ENCODE assay signal across 9 cellular contexts in the genomic region with DNA sequence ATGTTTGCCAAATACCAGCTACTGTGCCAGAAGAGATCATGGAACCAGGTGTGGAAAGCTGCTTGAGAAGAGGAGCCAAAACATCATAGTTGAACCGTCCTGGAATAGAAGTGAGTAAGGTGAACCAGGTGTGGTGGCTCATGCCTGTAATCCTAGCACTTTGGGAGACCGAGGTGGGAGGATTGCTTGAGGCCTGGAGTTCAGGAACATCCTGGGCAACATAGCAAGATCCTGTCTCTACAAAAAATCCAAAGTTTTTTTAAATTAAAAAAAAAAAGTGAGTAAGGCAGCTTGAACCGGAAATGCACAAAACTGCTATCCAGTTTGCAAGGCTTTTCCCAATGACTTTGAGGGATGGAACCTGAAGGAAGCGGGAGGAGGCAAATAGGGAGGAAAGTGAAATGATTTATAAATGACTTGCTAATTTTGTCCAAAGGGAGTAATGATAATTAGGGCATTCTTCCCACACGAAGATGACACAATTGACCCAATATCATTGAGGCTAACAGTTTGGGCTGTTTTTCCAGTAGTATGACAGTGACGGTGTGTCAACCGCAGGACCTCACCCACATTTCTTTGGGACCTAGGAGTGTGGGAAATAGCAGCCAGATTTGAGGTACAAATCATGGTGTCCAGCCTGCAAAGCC. TPM values are rescaled to one million over a fixed set of nuclear protein-coding genes. Genes with fewer than 3 reads are reported as not detected.
DNase-seq lines count a peak whose midpoint lies in the region; ATAC-seq and TF ChIP-seq lines count a peak whose summit lies in the region.
"Had no signal": no experiment of that assay in that cellular context is flagged by ENCODE, and none has a peak within 500 bp of the region (broad histone marks: within the 10 kb centered on the region; RNA-seq: fewer than 3 reads in every experiment).

No MANE protein-coding gene starts in this region.

- H3K27me3 ChIP-seq in H9 (ENCODE audit: insufficient read depth, low read length), result no peaks in the 10 kb centered on the region
- H3K27me3 ChIP-seq in ascending aorta, result no peaks in the 10 kb centered on the region
- H3K27me3 ChIP-seq in layer of hippocampus (ENCODE audit: control insufficient read depth, insufficient read depth, low read length), result no peaks in the 10 kb centered on the region

- no peak overlapping the region for H4K8ac ChIP-seq in H9 (replicated peaks; ENCODE audit: insufficient read length, low read depth, low read length)

- peak overlapping the region; percentile 76 for H3K4me2 ChIP-seq in H9 (ENCODE audit: insufficient read depth, insufficient read length, low read length)

- H2BK15ac ChIP-seq in H9 (ENCODE audit: low read depth, low read length), result 0 out of 2 replicates have a peak overlapping the region, but pooled peaks have one; percentile 9

- H3K79me2 ChIP-seq in H9 (ENCODE audit: insufficient read depth, low read length), result peaks cover 17% of the 10 kb centered on the region

- ATAC-seq in GM19023 (IDR thresholded peaks at IDR 0.05; ENCODE audit: unreplicated experiment) (no peak), GM19035 (IDR thresholded peaks at IDR 0.05; ENCODE audit: unreplicated experiment) (no peak)

- peak overlapping the region; percentile 83 for H3K9ac ChIP-seq in H9 (ENCODE audit: extremely low read depth, insufficient read length, low read length)

- DNase-seq in H9, result no peak
- DNase-seq in ascending aorta (ENCODE audit: low spot score in 2 of 2), result no peak
- no peak for DNase-seq in COLO668 (lab: John Stamatoyannopoulos, UW; ENCODE audit: unreplicated experiment)
- no peak for DNase-seq in HT-29 (ENCODE audit: low spot score)

- H4K20me1 ChIP-seq in H9 (ENCODE audit: control insufficient read depth, insufficient read depth, insufficient read length), result no peaks in the 10 kb centered on the region

- TF ChIP-seq CTCF in H9 (conservative IDR thresholded peaks at IDR 0.05) (no peak), ascending aorta (IDR thresholded peaks at IDR 0.05) (no peak)

- H3K27ac Mint-ChIP-seq in H9, result peak overlapping the region; percentile 98 to 100 (median 100)

- no peak overlapping the region for H2AK5ac ChIP-seq in H9 (ENCODE audit: insufficient read length, low read length)

- H2BK5ac ChIP-seq in H9 (ENCODE audit: insufficient read length, low read length), result no peak overlapping the region

- peaks cover 0 to 16% of the 10 kb centered on the region in 2 donors for H3K36me3 ChIP-seq in ascending aorta
- H3K36me3 ChIP-seq: neutrophil had no signal

- H3K9me3 Mint-ChIP-seq in H9, result peaks cover 0 to 2% of the 10 kb centered on the region in 2 experiments; a peak in 1 of 5 replicates

- H3K4me3 Mint-ChIP-seq in H9, result peak overlapping the region; percentile 85 to 94

- H2AFZ ChIP-seq in H9 (ENCODE audit: low read length), result no peak overlapping the region

- H3K27me3 Mint-ChIP-seq in H9 (ENCODE audit: low read depth), result no peaks in the 10 kb centered on the region

- peak overlapping the region; percentile 69 for H2BK12ac ChIP-seq in H9 (ENCODE audit: insufficient read length, low read depth, low read length)

- H3K36me3 Mint-ChIP-seq in H9 (ENCODE audit: insufficient read depth in 1 of 3, low read depth in 3 of 3), result peaks cover 17 to 21% (median 19%) of the 10 kb centered on the region in 3 experiments

- H3K4me1 ChIP-seq in H9 (ENCODE audit: insufficient read depth, low read length) (peaks cover 19% of the 10 kb centered on the region; the same call in 1 of the 2 replicates), ascending aorta (peaks cover 6 to 30% of the 10 kb centered on the region in 2 donors)

- H3K4me1 Mint-ChIP-seq in H9, result peaks cover 47 to 52% of the 10 kb centered on the region in 2 experiments

- no peak overlapping the region for H4K91ac ChIP-seq in H9 (ENCODE audit: insufficient read length, low read depth, low read length)

- no peaks in the 10 kb centered on the region for H3K9me3 ChIP-seq in H9 (ENCODE audit: control insufficient read depth, low read depth, low read length)
- H3K9me3 ChIP-seq in ascending aorta, result no peaks in the 10 kb centered on the region
- H3K9me3 ChIP-seq: neutrophil had no signal

- H3K4me3 ChIP-seq in ascending aorta, result peak overlapping the region; percentile 91 to 98
- no peak overlapping the region for H3K4me3 ChIP-seq in skin epidermis

- H3T11ph ChIP-seq in H9 (ENCODE audit: low read length), result no peak overlapping the region

- no peak overlapping the region for H3K23ac ChIP-seq in H9 (ENCODE audit: insufficient read length, low read depth, low read length)

- H3K14ac ChIP-seq in H9 (ENCODE audit: insufficient read depth, low read length), result peak overlapping the region; percentile 96; the same call in 1 of the 2 replicates

- peak overlapping the region; percentile 97 for H3K18ac ChIP-seq in H9 (ENCODE audit: insufficient read length, low read depth, low read length)

- H3K56ac ChIP-seq in H9 (ENCODE audit: insufficient read length, low read depth, low read length), result no peak overlapping the region

- no peak overlapping the region for H2BK20ac ChIP-seq in H9 (ENCODE audit: low read depth, low read length, poor library complexity, severe bottlenecking)

- H3K79me1 ChIP-seq in H9 (ENCODE audit: insufficient read depth, low read depth, low read length, poor library complexity, severe bottlenecking), result peaks cover 5% of the 10 kb centered on the region

- intact Hi-C loops in ascending aorta (cut with DNase I), result loop anchor here (5.0 kb wide), 1 partner anchor 189 kb away; a partner anchor contains a TSS

- H4K5ac ChIP-seq in H9 (ENCODE audit: insufficient read length, low read depth, low read length), result no peak overlapping the region

- no CpG with 5 or more reads among the region's 7 CpGs for WGBS in H9 (ENCODE audit: extremely low coverage, insufficient read length, low lambda C conversion rate)

- peak overlapping the region; percentile 92 for H2BK120ac ChIP-seq in H9 (ENCODE audit: low read depth, low read length, poor library complexity, severe bottlenecking)

- peaks cover 18% of the 10 kb centered on the region for H3K23me2 ChIP-seq in H9 (ENCODE audit: insufficient read length, low read depth, low read length, poor library complexity, severe bottlenecking)

- H3K4ac ChIP-seq in H9 (ENCODE audit: low read depth, low read length), result no peak overlapping the region; the same call in 1 of the 2 replicates

- peak overlapping the region; percentile 92 for H3K27ac ChIP-seq in H9 (ENCODE audit: insufficient read length, low read depth, low read length)
- H3K27ac ChIP-seq in ascending aorta, result peak overlapping the region; percentile 99 to 100
- peak overlapping the region; percentile 96 for H3K27ac ChIP-seq in layer of hippocampus (ENCODE audit: low read depth, low read length)
- peak overlapping the region in 15 of 21 experiments; percentile 62 to 98 (median 94) for H3K27ac ChIP-seq in skin epidermis
- H3K27ac ChIP-seq: neutrophil had no signal

RNA-seq across cellular contexts. Expression of a gene that starts 1.5 kb away (rescaled TPM):
- total RNA-seq in H9 (2021), result 265 and 279 TPM in 2 replicates
- 362 TPM for total RNA-seq in ascending aorta
- total RNA-seq in HT-29 (2014; rRNA removed; shearing (Covaris generic)), result 3.2 and 6.3 TPM in 2 replicates

Comparison
In these comparisons a context has a peak if more than half of its experiments do, and no peak if none do; other contexts are left out.
1. H3K4me3 ChIP-seq: peak in ascending aorta (2 of 2); none in skin epidermis (0 of 7).
2. RNA of a gene that starts 1.5 kb away (total RNA-seq): 362 TPM in ascending aorta (single experiment) and 265 to 279 TPM in H9; 3.2 to 6.3 TPM in HT-29; every median in the first group is over 10 times any median in the second.
3. Peak in every context shown above with its lines, with median percentiles within 50 percentile points of each other: H3K27ac ChIP-seq.